ENCODE assay signal across 16 cellular contexts in genomic region chr3:144018776-144019175, GRCh38. TPM values are rescaled to one million over a fixed set of nuclear protein-coding genes. Genes with fewer than 3 reads are reported as not detected.
DNase-seq lines count a peak whose midpoint lies in the region; ATAC-seq, FAIRE-seq and TF ChIP-seq lines count a peak whose summit lies in the region.
"Had no signal": no experiment of that assay in that cellular context is flagged by ENCODE, and none has a peak within 500 bp of the region (broad histone marks: within the 10 kb centered on the region; RNA-seq: fewer than 3 reads in every experiment).

No MANE protein-coding gene starts in this region.

- ATAC-seq in pancreas: no peak

- intact Hi-C loops in pancreas (cut with DNase I) (no loop called here), vagina (cut with DNase I) (no loop called here)

- no peak for TF ChIP-seq POLR2A in vagina (IDR thresholded peaks at IDR 0.05)

- H3K9me3 ChIP-seq in fibroblast of lung (ENCODE audit: control insufficient read depth, insufficient read depth, low read depth, low read length) (no peaks in the 10 kb centered on the region), pancreas (no peaks in the 10 kb centered on the region), Karpas-422 (ENCODE audit: low read length) (no peaks in the 10 kb centered on the region), vagina (no peaks in the 10 kb centered on the region)
- H3K9me3 ChIP-seq: transverse colon had no signal

- no peak overlapping the region for H3K9ac ChIP-seq in fibroblast of lung (ENCODE audit: insufficient read depth, low read length)
- H3K9ac ChIP-seq in Karpas-422 (ENCODE audit: low read length): no peak overlapping the region

- no peaks in the 10 kb centered on the region for H3K9me2 ChIP-seq in Karpas-422 (replicated peaks; ENCODE audit: insufficient read depth, low read length)

- FAIRE-seq in pancreas (lab: Jason Lieb, UNC): no peak

- 100% methylated on average over 1 of the region's 1 CpG for WGBS in pancreas, 2 donors

- H3K4me1 ChIP-seq in fibroblast of lung (ENCODE audit: control insufficient read depth, extremely low read depth, insufficient read depth, low read length) (no peaks in the 10 kb centered on the region), pancreas (no peaks in the 10 kb centered on the region), Karpas-422 (ENCODE audit: low read length) (peaks cover 3% of the 10 kb centered on the region; the same call in 1 of the 2 replicates), vagina (no peaks in the 10 kb centered on the region)
- H3K4me1 ChIP-seq: transverse colon had no signal

- DNase-seq in GM04503 (ENCODE audit: low read depth): peak; percentile 45
- peak; percentile 24 for DNase-seq in T1000 (lab: John Stamatoyannopoulos, UW)
- peak; percentile 85 to 92 for DNase-seq in fibroblast of lung (ENCODE audit: low read depth in 2 of 2)
- peak; percentile 84 for DNase-seq in skeletal muscle cell (ENCODE audit: low read depth)
- DNase-seq in OCI-M2 (lab: John Stamatoyannopoulos, UW; ENCODE audit: unreplicated experiment): no peak
- DNase-seq in pancreas: no peak
- DNase-seq in Karpas-422: no peak
- DNase-seq in vagina (ENCODE audit: extremely low spot score in 2 of 2): no peak
- DNase-seq: activated CD4-positive, CD25-positive, alpha-beta regulatory T cell treated with anti-CD3 and anti-CD28 coated beads, Interleukin-2, amount 50 U/mL, for 72 hours; activated naive CD8-positive, alpha-beta T cell treated with anti-CD3 and anti-CD28 coated beads for 36 hours; activated T-cell treated with anti-CD3 and anti-CD28 coated beads for 4 hours; CD4-positive, alpha-beta T cell; islet precursor cell; NCI-H82; T-helper 1 cell; transverse colon had no signal

- H3K4me2 ChIP-seq in fibroblast of lung (ENCODE audit: extremely low read depth, insufficient read depth, low read length) (no peak overlapping the region), Karpas-422 (ENCODE audit: low read depth, low read length, poor library complexity, severe bottlenecking) (no peak overlapping the region)

- no peak overlapping the region for H3K4me3 ChIP-seq in fibroblast of lung (replicated peaks in 1 of 4; ENCODE audit: control extremely low read depth in 1 of 4, insufficient read depth in 1 of 4, low read depth in 3 of 4, low read length in 4 of 4)
- H3K4me3 ChIP-seq in skeletal muscle cell (ENCODE audit: low read depth, low read length): no peak overlapping the region
- H3K4me3 ChIP-seq in pancreas: no peak overlapping the region
- H3K4me3 ChIP-seq in Karpas-422 (ENCODE audit: low read length): no peak overlapping the region
- no peak overlapping the region for H3K4me3 ChIP-seq in vagina
- H3K4me3 ChIP-seq: transverse colon had no signal

- no peaks in the 10 kb centered on the region for H3K79me2 ChIP-seq in fibroblast of lung (ENCODE audit: control insufficient read depth, insufficient read depth, low read length)
- no peaks in the 10 kb centered on the region for H3K79me2 ChIP-seq in Karpas-422 (ENCODE audit: low read length)

- no peaks in the 10 kb centered on the region for H3K27me3 ChIP-seq in fibroblast of lung (ENCODE audit: control insufficient read depth, insufficient read depth, low read length)
- no peaks in the 10 kb centered on the region for H3K27me3 ChIP-seq in pancreas
- H3K27me3 ChIP-seq in Karpas-422 (ENCODE audit: low read length): no peaks in the 10 kb centered on the region
- H3K27me3 ChIP-seq in vagina: no peaks in the 10 kb centered on the region
- H3K27me3 ChIP-seq: transverse colon had no signal

- no peak for TF ChIP-seq CTCF in fibroblast of lung (conservative IDR thresholded peaks at IDR 0.05 in 1 of 2, IDR thresholded peaks at IDR 0.05 in 1 of 2; ENCODE audit: low read depth in 1 of 2, low read length in 2 of 2)
- TF ChIP-seq CTCF in pancreas (IDR thresholded peaks at IDR 0.05): no peak
- TF ChIP-seq CTCF in vagina (IDR thresholded peaks at IDR 0.05): no peak

- no peaks in the 10 kb centered on the region for H4K20me1 ChIP-seq in fibroblast of lung (ENCODE audit: control insufficient read depth, extremely low read depth, insufficient read depth, low read length)
- no peaks in the 10 kb centered on the region for H4K20me1 ChIP-seq in Karpas-422 (ENCODE audit: insufficient read depth, low read depth, low read length)

- H2AFZ ChIP-seq in fibroblast of lung (ENCODE audit: low read length) (no peak overlapping the region), Karpas-422 (ENCODE audit: low read length) (no peak overlapping the region)

- H3K36me3 ChIP-seq in fibroblast of lung (ENCODE audit: control insufficient read depth, insufficient read depth, low read length): no peaks in the 10 kb centered on the region
- H3K36me3 ChIP-seq in pancreas: no peaks in the 10 kb centered on the region
- no peaks in the 10 kb centered on the region for H3K36me3 ChIP-seq in Karpas-422 (ENCODE audit: insufficient read depth, low read length)
- no peaks in the 10 kb centered on the region for H3K36me3 ChIP-seq in vagina
- H3K36me3 ChIP-seq: transverse colon had no signal

- H3K27ac ChIP-seq in fibroblast of lung (ENCODE audit: insufficient read depth, low read length): no peak overlapping the region
- H3K27ac ChIP-seq in pancreas: no peak overlapping the region
- no peak overlapping the region for H3K27ac ChIP-seq in Karpas-422 (ENCODE audit: low read length)
- no peak overlapping the region for H3K27ac ChIP-seq in vagina
- H3K27ac ChIP-seq: transverse colon had no signal

RNA-seq across cellular contexts. Expression of gene DIPK2A, which starts 47.2 kb away (rescaled TPM):
- total RNA-seq in fibroblast of lung: 67.5 and 96.1 TPM in 2 replicates
- polyA plus RNA-seq in fibroblast of lung: 25.9 and 26.4 TPM in 2 replicates
- polyA plus RNA-seq in fibroblast of lung (2012): 13.3 and 15.4 TPM in 2 replicates
- 19.4 and 28.9 TPM in 2 replicates for polyA minus RNA-seq in fibroblast of lung (ENCODE audit: low replicate concordance)
- 10 to 100 TPM in 1 of 6 donors, 1 to 10 TPM in 5; 3.9 to 11.2 (median 5.0) TPM for total RNA-seq in pancreas
- polyA plus RNA-seq in pancreas: 1 to 10 TPM; 1.6 to 3.5 TPM
- total RNA-seq in Karpas-422 (2014; rRNA removed; shearing (Covaris generic); ENCODE audit: low replicate concordance): 41.9 and 51.6 TPM in 2 replicates
- 26.5 TPM for total RNA-seq in vagina

Comparison
In these comparisons a context has a peak if more than half of its experiments do, and no peak if none do; other contexts are left out.
1. DNase-seq: peak in GM04503 (single experiment), T1000 (single experiment), fibroblast of lung (2 of 2) and skeletal muscle cell (single experiment); none in OCI-M2 (single experiment), pancreas (0 of 6), Karpas-422 (single experiment) and vagina (0 of 2).